39 cellular contexts compared by ENCODE assay signal in genomic region chr4:62093735-62094134, GRCh38.
"Had no signal": no experiment of that assay in that cellular context is flagged by ENCODE, and none has a peak within 500 bp of the region (broad histone marks: within the 10 kb centered on the region; RNA-seq: fewer than 3 reads in every experiment).

No MANE protein-coding gene starts in this region.

- H3K27ac ChIP-seq: adrenal gland, ascending aorta, body of pancreas, brain microvascular endothelial cell, breast epithelium, cardiac muscle cell had no signal

- H3K36me3 Mint-ChIP-seq: activated naive CD4-positive, alpha-beta T cell treated with anti-CD3 and anti-CD28 coated beads, Interleukin-2, amount 10 ng/mL, durations not matched to agents 7 days and 5 days; activated naive CD4-positive, alpha-beta T cell treated with anti-CD3 and anti-CD28 coated beads, Interleukin-2, amount 50 U/mL, for 24 hours; activated naive CD8-positive, alpha-beta T cell; activated naive CD8-positive, alpha-beta T cell treated with anti-CD3 and anti-CD28 coated beads for 36 hours; activated naive CD8-positive, alpha-beta T cell treated with anti-CD3 and anti-CD28 coated beads, Interleukin-2, amount 10 ng/mL, durations not matched to agents 7 days and 5 days had no signal

- H3K4me3 ChIP-seq: adrenal gland, ascending aorta, body of pancreas, breast epithelium, cardiac muscle cell had no signal

- H3K4me1 Mint-ChIP-seq: activated naive CD4-positive, alpha-beta T cell treated with anti-CD3 and anti-CD28 coated beads, Interleukin-2, amount 10 ng/mL, durations not matched to agents 7 days and 5 days; activated naive CD4-positive, alpha-beta T cell treated with anti-CD3 and anti-CD28 coated beads, Interleukin-2, amount 50 U/mL, for 24 hours; activated naive CD8-positive, alpha-beta T cell treated with anti-CD3 and anti-CD28 coated beads for 36 hours; activated naive CD8-positive, alpha-beta T cell treated with anti-CD3 and anti-CD28 coated beads, Interleukin-2, amount 10 ng/mL, durations not matched to agents 7 days and 5 days; activated naive CD8-positive, alpha-beta T cell treated with anti-CD3 and anti-CD28 coated beads, Interleukin-2, amount 50 U/mL, for 24 hours; activated T-helper 17 cell treated with anti-CD3 and anti-CD28 coated beads, Interleukin-2, amount 50 U/mL, for 72 hours; brain; central memory CD8-positive, alpha-beta T cell had no signal

- H3K4me3 Mint-ChIP-seq: activated naive CD4-positive, alpha-beta T cell treated with anti-CD3 and anti-CD28 coated beads for 36 hours; activated naive CD4-positive, alpha-beta T cell treated with anti-CD3 and anti-CD28 coated beads, Interleukin-2, amount 10 ng/mL, durations not matched to agents 7 days and 5 days; activated naive CD4-positive, alpha-beta T cell treated with anti-CD3 and anti-CD28 coated beads, Interleukin-2, amount 50 U/mL, for 24 hours; activated naive CD8-positive, alpha-beta T cell; activated naive CD8-positive, alpha-beta T cell treated with anti-CD3 and anti-CD28 coated beads for 36 hours; activated naive CD8-positive, alpha-beta T cell treated with anti-CD3 and anti-CD28 coated beads, Interleukin-2, amount 10 ng/mL, durations not matched to agents 7 days and 5 days; activated naive CD8-positive, alpha-beta T cell treated with anti-CD3 and anti-CD28 coated beads, Interleukin-2, amount 50 U/mL, for 24 hours; activated T-cell treated with anti-CD3 and anti-CD28 coated beads, Interleukin-2, amount 50 U/mL, for 24 hours; activated T-cell treated with anti-CD3 and anti-CD28 coated beads, Interleukin-2, amount 50 U/mL, for 4 hours; activated T-cell treated with anti-CD3 and anti-CD28 coated beads, Interleukin-2, amount 50 U/mL, for 72 hours; activated T-helper 1 cell treated with anti-CD3 and anti-CD28 coated beads, Interleukin-12 subunit alpha, Interleukin-12 subunit beta, Interleukin-2, Interleukin-4 antibody, amounts not matched to agents 30 ng/mL and 10 ng/mL and 1 ng/mL, durations not matched to agents 14 hours and 24 hours and 36 hours; activated T-helper 17 cell treated with anti-CD3 and anti-CD28 coated beads, Interleukin-2, amount 50 U/mL, for 72 hours; brain; central memory CD8-positive, alpha-beta T cell had no signal

- H3K9me3 ChIP-seq: adrenal gland, body of pancreas had no signal

- ATAC-seq: activated naive CD4-positive, alpha-beta T cell treated with anti-CD3 and anti-CD28 coated beads, Interleukin-2, amount 50 U/mL, for 72 hours; activated naive CD8-positive, alpha-beta T cell treated with anti-CD3 and anti-CD28 coated beads, Interleukin-2, amount 50 U/mL, for 24 hours; activated T-cell treated with anti-CD3 and anti-CD28 coated beads, Interleukin-2, amount 50 U/mL, for 4 hours; activated T-cell treated with anti-CD3 and anti-CD28 coated beads, Interleukin-2, amount 50 U/mL, for 72 hours; activated T-helper 17 cell treated with anti-CD3 and anti-CD28 coated beads, Interleukin-2, amount 50 U/mL, for 72 hours; body of pancreas had no signal

- H3K27me3 Mint-ChIP-seq: activated naive CD4-positive, alpha-beta T cell treated with anti-CD3 and anti-CD28 coated beads, Interleukin-2, amount 10 ng/mL, durations not matched to agents 7 days and 5 days; activated naive CD4-positive, alpha-beta T cell treated with anti-CD3 and anti-CD28 coated beads, Interleukin-2, amount 50 U/mL, for 24 hours; activated naive CD8-positive, alpha-beta T cell; activated naive CD8-positive, alpha-beta T cell treated with anti-CD3 and anti-CD28 coated beads for 36 hours; activated naive CD8-positive, alpha-beta T cell treated with anti-CD3 and anti-CD28 coated beads, Interleukin-2, amount 10 ng/mL, durations not matched to agents 7 days and 5 days; activated naive CD8-positive, alpha-beta T cell treated with anti-CD3 and anti-CD28 coated beads, Interleukin-2, amount 50 U/mL, for 24 hours; activated T-cell treated with anti-CD3 and anti-CD28 coated beads, Interleukin-2, amount 50 U/mL, for 24 hours; activated T-helper 17 cell treated with anti-CD3 and anti-CD28 coated beads, Interleukin-2, amount 50 U/mL, for 72 hours; central memory CD8-positive, alpha-beta T cell had no signal

- H3K27me3 ChIP-seq: adrenal gland, ascending aorta, body of pancreas, brain microvascular endothelial cell, breast epithelium, cardiac muscle cell had no signal

- FAIRE-seq: astrocyte, bronchial epithelial cell had no signal

- H3K4me1 ChIP-seq: adrenal gland, ascending aorta, body of pancreas, breast epithelium had no signal

- H3K27ac Mint-ChIP-seq: activated naive CD4-positive, alpha-beta T cell treated with anti-CD3 and anti-CD28 coated beads for 36 hours; activated naive CD4-positive, alpha-beta T cell treated with anti-CD3 and anti-CD28 coated beads, Interleukin-2, amount 10 ng/mL, durations not matched to agents 7 days and 5 days; activated naive CD4-positive, alpha-beta T cell treated with anti-CD3 and anti-CD28 coated beads, Interleukin-2, amount 50 U/mL, for 24 hours; activated naive CD4-positive, alpha-beta T cell treated with anti-CD3 and anti-CD28 coated beads, Interleukin-2, amount 50 U/mL, for 72 hours; activated naive CD8-positive, alpha-beta T cell; activated naive CD8-positive, alpha-beta T cell treated with anti-CD3 and anti-CD28 coated beads for 36 hours; activated naive CD8-positive, alpha-beta T cell treated with anti-CD3 and anti-CD28 coated beads, Interleukin-2, amount 10 ng/mL, durations not matched to agents 7 days and 5 days; activated naive CD8-positive, alpha-beta T cell treated with anti-CD3 and anti-CD28 coated beads, Interleukin-2, amount 50 U/mL, for 24 hours; activated T-cell treated with anti-CD3 and anti-CD28 coated beads, Interleukin-2, amount 50 U/mL, for 24 hours; activated T-cell treated with anti-CD3 and anti-CD28 coated beads, Interleukin-2, amount 50 U/mL, for 72 hours; activated T-helper 1 cell treated with anti-CD3 and anti-CD28 coated beads, Interleukin-12 subunit alpha, Interleukin-12 subunit beta, Interleukin-2, Interleukin-4 antibody, amounts not matched to agents 30 ng/mL and 10 ng/mL and 1 ng/mL, durations not matched to agents 14 hours and 24 hours and 36 hours; activated T-helper 17 cell treated with anti-CD3 and anti-CD28 coated beads, Interleukin-2, amount 50 U/mL, for 72 hours; activated T-helper 2 cell treated with anti-CD3 and anti-CD28 coated beads, Interferon-gamma antibody, Interleukin-2, Interleukin-4, amounts not matched to agents 10 μg/mL and 5 μg/mL and 100 μg/mL, durations not matched to agents 14 hours and 24 hours and 36 hours; brain had no signal

- H3K36me3 ChIP-seq: adrenal gland, ascending aorta, brain microvascular endothelial cell, breast epithelium, cardiac muscle cell had no signal

- DNase-seq: activated effector memory CD4-positive, alpha-beta T cell treated with anti-CD3 and anti-CD28 coated beads, Interleukin-2, amount 50 U/mL, for 16 hours; activated effector memory CD4-positive, alpha-beta T cell treated with Interleukin-2 at 50 U/mL for 16 hours; activated gamma-delta T cell; activated gamma-delta T cell treated with Interleukin-2 at 50 U/mL for 16 hours; activated naive CD4-positive, alpha-beta T cell; activated naive CD4-positive, alpha-beta T cell treated with anti-CD3 and anti-CD28 coated beads for 36 hours; activated naive CD4-positive, alpha-beta T cell treated with anti-CD3 and anti-CD28 coated beads, Interleukin-2, amount 10 ng/mL, durations not matched to agents 7 days and 5 days; activated naive CD4-positive, alpha-beta T cell treated with anti-CD3 and anti-CD28 coated beads, Interleukin-2, amount 50 U/mL, for 16 hours; activated naive CD4-positive, alpha-beta T cell treated with Interleukin-2 at 50 U/mL for 16 hours; activated naive CD8-positive, alpha-beta T cell treated with anti-CD3 and anti-CD28 coated beads for 36 hours; activated naive CD8-positive, alpha-beta T cell treated with anti-CD3 and anti-CD28 coated beads, Interleukin-2, amount 10 ng/mL, durations not matched to agents 7 days and 5 days; activated naive CD8-positive, alpha-beta T cell treated with anti-CD3 and anti-CD28 coated beads, Interleukin-2, amount 50 U/mL, for 24 hours; activated T-cell treated with anti-CD3 and anti-CD28 coated beads, Interleukin-2, amount 50 U/mL, for 1 hour; activated T-cell treated with anti-CD3 and anti-CD28 coated beads, Interleukin-2, amount 50 U/mL, for 24 hours; activated T-cell treated with anti-CD3 and anti-CD28 coated beads, Interleukin-2, amount 50 U/mL, for 4 hours; activated T-cell treated with anti-CD3 and anti-CD28 coated beads, Interleukin-2, amount 50 U/mL, for 48 hours; activated T-cell treated with anti-CD3 and anti-CD28 coated beads, Interleukin-2, amount 50 U/mL, for 72 hours; amniotic stem cell; amygdala; anterior cingulate cortex; body of pancreas; brain microvascular endothelial cell; caudate nucleus; central memory CD4-positive, alpha-beta T cell; cerebellar nuclear complex had no signal
